Comparison of ENCODE assay signal across 15 cellular contexts in the genomic region with DNA sequence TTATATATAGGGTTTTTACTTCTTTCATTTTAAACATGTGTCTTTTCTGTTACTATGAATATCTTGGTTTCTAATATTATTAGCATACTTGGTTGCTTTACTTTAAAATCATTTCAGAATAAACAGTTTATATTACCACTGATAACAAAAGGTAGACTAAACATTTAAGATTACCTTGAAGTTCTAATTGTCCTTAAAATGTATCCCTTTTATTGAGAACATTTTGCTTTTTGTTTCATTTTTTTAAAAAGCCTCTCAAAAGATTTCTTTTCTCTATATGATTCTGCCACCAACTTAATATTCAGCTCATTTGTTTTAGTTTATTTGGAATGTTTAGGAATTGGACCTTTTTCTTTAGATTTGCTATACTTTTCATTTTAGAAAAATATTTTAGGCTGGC.
"Had no signal": no experiment of that assay in that cellular context is flagged by ENCODE, and none has a peak within 500 bp of the region (broad histone marks: within the 10 kb centered on the region; RNA-seq: fewer than 3 reads in every experiment).

No MANE protein-coding gene starts in this region.

- H3K4me3 ChIP-seq: coronary artery, lower lobe of right lung, uterus had no signal

- H3K36me3 ChIP-seq: uterus had no signal

- ATAC-seq: activated naive CD4-positive, alpha-beta T cell treated with anti-CD3 and anti-CD28 coated beads, Interleukin-2, amount 50 U/mL, for 72 hours; foreskin keratinocyte; left cardiac atrium; lower lobe of right lung; stimulated activated effector memory CD8-positive, alpha-beta T cell treated with anti-CD3 and anti-CD28 coated beads, Interleukin-12 subunit alpha, Interleukin-12 subunit beta, amount 100 ng/mL, for 72 hours had no signal

- H3K4me1 ChIP-seq: foreskin keratinocyte had no signal

- H3K27ac ChIP-seq: foreskin keratinocyte, lower lobe of right lung had no signal

- H3K9me3 ChIP-seq: lower lobe of right lung, uterus had no signal

- H3K27me3 ChIP-seq: brain microvascular endothelial cell, foreskin keratinocyte, uterus had no signal

- H3K27ac Mint-ChIP-seq: activated T-helper 2 cell treated with anti-CD3 and anti-CD28 coated beads, Interferon-gamma antibody, Interleukin-2, Interleukin-4, amounts not matched to agents 10 μg/mL and 5 μg/mL and 100 μg/mL, durations not matched to agents 14 hours and 24 hours and 36 hours had no signal

- H3K9me3 Mint-ChIP-seq: activated CD4-positive, alpha-beta T cell treated with anti-CD3 and anti-CD28 coated beads, Interleukin-2, amount 10 ng/mL, durations not matched to agents 7 days and 5 days; activated naive CD4-positive, alpha-beta T cell treated with anti-CD3 and anti-CD28 coated beads, Interleukin-2, amount 50 U/mL, for 72 hours; activated T-helper 2 cell treated with anti-CD3 and anti-CD28 coated beads, Interferon-gamma antibody, Interleukin-2, Interleukin-4, amounts not matched to agents 10 μg/mL and 5 μg/mL and 100 μg/mL, durations not matched to agents 14 hours and 24 hours and 36 hours; central memory CD8-positive, alpha-beta T cell; stimulated activated effector memory CD8-positive, alpha-beta T cell treated with anti-CD3 and anti-CD28 coated beads, Interleukin-12 subunit alpha, Interleukin-12 subunit beta, amount 100 ng/mL, for 72 hours had no signal

- H3K4me3 Mint-ChIP-seq: activated CD4-positive, alpha-beta T cell treated with anti-CD3 and anti-CD28 coated beads, Interleukin-2, amount 10 ng/mL, durations not matched to agents 7 days and 5 days; central memory CD8-positive, alpha-beta T cell; stimulated activated effector memory CD8-positive, alpha-beta T cell treated with anti-CD3 and anti-CD28 coated beads, Interleukin-12 subunit alpha, Interleukin-12 subunit beta, amount 100 ng/mL, for 72 hours had no signal

- DNase-seq: activated CD4-positive, alpha-beta T cell treated with anti-CD3 and anti-CD28 coated beads, Interleukin-2, amount 10 ng/mL, durations not matched to agents 7 days and 5 days; activated CD8-positive, alpha-beta memory T cell treated with anti-CD3 and anti-CD28 coated beads for 24 hours; brain microvascular endothelial cell; effector CD8-positive, alpha-beta T cell; foreskin keratinocyte; left cardiac atrium; lower lobe of right lung; midbrain; T-helper 9 cell had no signal

- H3K27me3 Mint-ChIP-seq: activated CD4-positive, alpha-beta T cell treated with anti-CD3 and anti-CD28 coated beads, Interleukin-2, amount 10 ng/mL, durations not matched to agents 7 days and 5 days; central memory CD8-positive, alpha-beta T cell had no signal
